ENCODE assay signal across 8 cellular contexts in genomic region chr11:18802381-18803257, GRCh38. TPM values are rescaled to one million over a fixed set of nuclear protein-coding genes. Genes with fewer than 3 reads are reported as not detected.
A peak's percentile ranks its signal among the peaks of the same experiment; 100 is the strongest.
DNase-seq lines count a peak whose midpoint lies in the region; FAIRE-seq and TF ChIP-seq lines count a peak whose summit lies in the region.

No MANE protein-coding gene starts in this region.

- H3K4me3 ChIP-seq in MG63 (no peak overlapping the region), SK-N-MC (no peak overlapping the region), liver (ENCODE audit: low read depth in 1 of 3, low read length in 3 of 3) (no peak overlapping the region), testis (no peak overlapping the region), vagina (no peak overlapping the region)

- H3K27ac ChIP-seq in SK-N-MC: no peak overlapping the region
- no peak overlapping the region for H3K27ac ChIP-seq in liver (ENCODE audit: low read depth in 1 of 2, low read length in 2 of 2)
- no peak overlapping the region for H3K27ac ChIP-seq in testis
- no peak overlapping the region for H3K27ac ChIP-seq in vagina

- TF ChIP-seq CTCF in liver (IDR thresholded peaks at IDR 0.05; ENCODE audit: low read depth, low read length, missing input control) (peak; percentile 55), testis (IDR thresholded peaks at IDR 0.05) (peak in 2 of 3 experiments; percentile 66 to 72), vagina (IDR thresholded peaks at IDR 0.05) (peak in 1 of 3 experiments; percentile 10)

- FAIRE-seq in A204.1 (lab: Jason Lieb, UNC): peak; percentile 90

- intact Hi-C loops in testis (cut with DNase I; ENCODE audit: low total_unique reads) (no loop called here), vagina (cut with DNase I) (no loop called here)

- DNase-seq in GM03348 (ENCODE audit: low spot score): peak; percentile 73
- DNase-seq in MG63: peak; percentile 9
- peak; percentile 65 for DNase-seq in SK-N-MC (ENCODE audit: low read depth, low spot score)
- DNase-seq in cerebellum (ENCODE audit: low spot score): peak; percentile 19
- DNase-seq in testis: peak; percentile 86
- no peak for DNase-seq in vagina (ENCODE audit: extremely low spot score in 2 of 2)

- no peaks in the 10 kb centered on the region for H3K27me3 ChIP-seq in MG63
- peaks cover 0 to 2% (median 0%) of the 10 kb centered on the region in 4 donors for H3K27me3 ChIP-seq in liver (ENCODE audit: control insufficient read depth in 4 of 4, insufficient read depth in 4 of 4, low read length in 3 of 4)
- no peaks in the 10 kb centered on the region for H3K27me3 ChIP-seq in testis
- no peaks in the 10 kb centered on the region for H3K27me3 ChIP-seq in vagina

- H3K36me3 ChIP-seq in MG63 (no peaks in the 10 kb centered on the region), SK-N-MC (ENCODE audit: insufficient read depth, low read length) (no peaks in the 10 kb centered on the region), liver (ENCODE audit: control insufficient read depth in 4 of 4, insufficient read depth in 3 of 4, low read depth in 1 of 4, low read length in 3 of 4) (no peaks in the 10 kb centered on the region), testis (ENCODE audit: low read depth, missing control alignments) (no peaks in the 10 kb centered on the region), vagina (no peaks in the 10 kb centered on the region)

- WGBS in liver: 38% methylated on average over 13 of the region's 13 CpGs
- WGBS in testis, 2 donors: 45 to 48% methylated on average over 13 of the region's 13 CpGs

- no peak overlapping the region for H3K9ac ChIP-seq in SK-N-MC (ENCODE audit: insufficient read length)
- H3K9ac ChIP-seq in liver (ENCODE audit: low read depth in 1 of 2, low read length in 2 of 2): no peak overlapping the region

- no peaks in the 10 kb centered on the region for H3K4me1 ChIP-seq in liver (ENCODE audit: control insufficient read depth in 4 of 4, insufficient read depth in 4 of 4, low read length in 3 of 4)
- peaks cover 8% of the 10 kb centered on the region for H3K4me1 ChIP-seq in testis
- no peaks in the 10 kb centered on the region for H3K4me1 ChIP-seq in vagina

- peak; percentile 51 to 74 for TF ChIP-seq RAD21 in liver (IDR thresholded peaks at IDR 0.05)

- H3K9me3 ChIP-seq in MG63 (no peaks in the 10 kb centered on the region), SK-N-MC (ENCODE audit: low read depth, low read length) (no peaks in the 10 kb centered on the region), liver (ENCODE audit: control insufficient read depth in 4 of 4, low read length in 3 of 4) (no peaks in the 10 kb centered on the region), testis (no peaks in the 10 kb centered on the region), vagina (no peaks in the 10 kb centered on the region)

- TF ChIP-seq POLR2A in testis (IDR thresholded peaks at IDR 0.05) (no peak), vagina (IDR thresholded peaks at IDR 0.05) (no peak)

TF ChIP-seq in liver, 16 proteins besides CTCF, POLR2A, EP300 and RAD21:
- TF ChIP-seq ATF3 (IDR thresholded peaks at IDR 0.05) (peak; percentile 76), HNF4A (conservative IDR thresholded peaks at IDR 0.05) (no peak), GABPA (IDR thresholded peaks at IDR 0.05 in 1 of 2, conservative IDR thresholded peaks at IDR 0.05 in 1 of 2) (no peak)

RNA-seq across cellular contexts. Expression of gene PTPN5, which starts 11.0 kb away (rescaled TPM):
- total RNA-seq in MG63 (2014; rRNA removed; shearing (Covaris generic); ENCODE audit: low replicate concordance): 0.05 TPM in 1 of 2 replicates, not detected in the other
- 26.1 TPM for total RNA-seq in cerebellum
- total RNA-seq in liver: not detected
- not detected for polyA plus RNA-seq in liver
- total RNA-seq in testis: 10 to 100 TPM in 1 of 2 donors, 1 to 10 TPM in 1; 7.8 to 10.2 TPM
- 4.4 TPM for polyA plus RNA-seq in testis (ENCODE audit: insufficient read depth, low read depth, low replicate concordance)
- total RNA-seq in vagina: 0.49 TPM

Comparison
In these comparisons a context has a peak if more than half of its experiments do, and no peak if none do; other contexts are left out.
1. DNase-seq: peak in GM03348 (single experiment), MG63 (single experiment), SK-N-MC (single experiment), cerebellum (single experiment) and testis (single experiment); none in vagina (0 of 2).